ENCODE assay signal across 13 cellular contexts in genomic region chr12:79444089-79444488, GRCh38.
DNase-seq lines count a peak whose midpoint lies in the region; ATAC-seq, FAIRE-seq and TF ChIP-seq lines count a peak whose summit lies in the region.
"Had no signal": no experiment of that assay in that cellular context is flagged by ENCODE, and none has a peak within 500 bp of the region (broad histone marks: within the 10 kb centered on the region; RNA-seq: fewer than 3 reads in every experiment).

No MANE protein-coding gene starts in this region.

- H3K23ac ChIP-seq in H1 (ENCODE audit: insufficient read length) = no peak overlapping the region

- H2BK15ac ChIP-seq in H1 (ENCODE audit: low read length) = no peak overlapping the region

- H3K9me3 ChIP-seq in PC-3 (ENCODE audit: low read length) = no peaks in the 10 kb centered on the region
- H3K9me3 ChIP-seq in H1 (ENCODE audit: insufficient read depth in 2 of 2, low read depth in 1 of 2, low read length in 1 of 2) = no peaks in the 10 kb centered on the region
- no peaks in the 10 kb centered on the region for H3K9me3 ChIP-seq in left lung

- ATAC-seq in PC-3 (peak; percentile 85), left lung (no peak)
- ATAC-seq: activated naive CD8-positive, alpha-beta T cell treated with anti-CD3 and anti-CD28 coated beads, Interleukin-2, amount 50 U/mL, for 24 hours; left colon; natural killer cell treated with Interleukin-12 subunit alpha and Interleukin-12 subunit beta and Interleukin-15 and Interleukin-18, amount 100 ng/mL, for 72 hours had no signal

- CTCF ChIA-PET in PC-3 (lab: Charles Lee) (no interaction called here), H1 (lab: Charles Lee; ENCODE audit: partially characterized antibody) (interaction anchor here (0.8 to 0.9 kb wide), 2 partner anchors 9 to 24 kb away, joined by 4 to 5 read pairs; no protein-coding TSS in a partner anchor)

- peak; percentile 7 for FAIRE-seq in H1 (lab: Jason Lieb, UNC)

- H4K8ac ChIP-seq in H1 (ENCODE audit: extremely low read depth, insufficient read depth, low read length) = no peak overlapping the region

- no peak overlapping the region for H2AFZ ChIP-seq in PC-3 (ENCODE audit: low read length)
- H2AFZ ChIP-seq in H1 (ENCODE audit: low read length) = no peak overlapping the region

- H3K4ac ChIP-seq in H1 (replicated peaks; ENCODE audit: insufficient read length, low read depth, low read length) = no peak overlapping the region

- H4K20me1 ChIP-seq in PC-3 (ENCODE audit: low read length) = no peaks in the 10 kb centered on the region
- H4K20me1 ChIP-seq in H1 (replicated peaks in 1 of 2; ENCODE audit: control insufficient read depth in 1 of 2, insufficient read depth in 2 of 2, low read length in 2 of 2) = no peaks in the 10 kb centered on the region

- DNase-seq in EH (ENCODE audit: low read depth) = peak; percentile 52
- peak; percentile 48 for DNase-seq in PC-3
- no peak for DNase-seq in H1 (ENCODE audit: low read depth in 1 of 2, low spot score in 2 of 2)
- peak; percentile 64 for DNase-seq in myocyte (ENCODE audit: low read depth)
- no peak for DNase-seq in NCI-H1417 treated with DMSO at 0.1 percent for 48 hours (lab: John Stamatoyannopoulos, UW)
- no peak for DNase-seq in activated CD4-positive, alpha-beta T cell treated with anti-CD3 and anti-CD28 coated beads, Interleukin-2, amount 50 U/mL, for 4 hours
- DNase-seq in left lung = no peak
- DNase-seq in effector CD4-positive, alpha-beta T cell = no peak
- DNase-seq: activated naive CD8-positive, alpha-beta T cell treated with anti-CD3 and anti-CD28 coated beads, Interleukin-2, amount 50 U/mL, for 24 hours; KBM-7; left colon; NCI-H2081 had no signal

- no peaks in the 10 kb centered on the region for H3K9me2 ChIP-seq in PC-3 (replicated peaks; ENCODE audit: low read length)

- no TSS peak for BruUV-seq in PC-3 (replicated peaks; lab: Mats Ljungman, UMichigan)

- no peak overlapping the region for H3K14ac ChIP-seq in H1 (ENCODE audit: insufficient read length)

- H3K27ac ChIP-seq in PC-3 (ENCODE audit: low read length) (no peak overlapping the region), H1 (ENCODE audit: low read depth, low read length) (no peak overlapping the region), left lung (no peak overlapping the region)

- intact Hi-C loops in PC-3 (cut with micrococcal nuclease) = no loop called here
- intact Hi-C loops in left lung (cut with DNase I) = no loop called here

- no peaks in the 10 kb centered on the region for H3K23me2 ChIP-seq in H1 (ENCODE audit: low read depth, low read length)

- peaks cover 3% of the 10 kb centered on the region; the same call in 1 of the 2 replicates for H3K79me1 ChIP-seq in H1 (ENCODE audit: low read depth, low read length)

- no peak overlapping the region for H4K5ac ChIP-seq in H1 (ENCODE audit: insufficient read length, low read depth, low read length)

- no peaks in the 10 kb centered on the region for H3K79me2 ChIP-seq in PC-3 (ENCODE audit: low read length)
- no peaks in the 10 kb centered on the region for H3K79me2 ChIP-seq in H1 (ENCODE audit: control insufficient read depth in 1 of 2, insufficient read depth in 2 of 2, low read length in 2 of 2)

- no peak overlapping the region for H2BK20ac ChIP-seq in H1 (ENCODE audit: low read length)

- no peaks in the 10 kb centered on the region for H3F3A ChIP-seq in PC-3 (ENCODE audit: low read length, unreplicated experiment)

- H3K4me1 ChIP-seq in PC-3 (ENCODE audit: insufficient read depth, low read length) = peaks cover 18% of the 10 kb centered on the region
- no peaks in the 10 kb centered on the region for H3K4me1 ChIP-seq in H1 (replicated peaks in 1 of 4; ENCODE audit: control insufficient read depth in 3 of 4, insufficient read depth in 4 of 4, low read length in 3 of 4)
- H3K4me1 ChIP-seq in left lung = no peaks in the 10 kb centered on the region

- H2BK5ac ChIP-seq in H1 (ENCODE audit: low read depth, low read length) = no peak overlapping the region

- TF ChIP-seq RAD21 in H1 (IDR thresholded peaks at IDR 0.05 in 1 of 2, conservative IDR thresholded peaks at IDR 0.05 in 1 of 2; ENCODE audit: low read depth in 2 of 2, low read length in 2 of 2) = no peak

- POLR2A ChIA-PET in PC-3 (lab: Charles Lee; ENCODE audit: unreplicated experiment) = no interaction called here
- POLR2A ChIA-PET in H1 (lab: Charles Lee; ENCODE audit: partially characterized antibody) = no interaction called here

- no peak overlapping the region for H4K91ac ChIP-seq in H1 (replicated peaks; ENCODE audit: insufficient read length, low read length)

- no peak overlapping the region for H2BK12ac ChIP-seq in H1 (ENCODE audit: low read depth, low read length)

- no peak for TF ChIP-seq CTCF in PC-3 (conservative IDR thresholded peaks at IDR 0.05; ENCODE audit: low read depth, low read length)
- TF ChIP-seq CTCF in H1 (IDR thresholded peaks at IDR 0.05; ENCODE audit: control extremely low read depth in 1 of 3, insufficient read depth in 1 of 3, low read depth in 1 of 3, low read length in 3 of 3) = no peak
- TF ChIP-seq CTCF in left lung (IDR thresholded peaks at IDR 0.05) = no peak

- no peak overlapping the region for H3K18ac ChIP-seq in H1 (ENCODE audit: extremely low read depth, low read length)

- H3K4me3 ChIP-seq in PC-3 (ENCODE audit: low read length) (no peak overlapping the region), H1 (ENCODE audit: extremely low read depth in 1 of 4, insufficient read depth in 2 of 4, low read depth in 3 of 4, low read length in 4 of 4) (no peak overlapping the region), left lung (no peak overlapping the region)

- H2AK5ac ChIP-seq in H1 (ENCODE audit: low read depth, low read length) = no peak overlapping the region

- H3K56ac ChIP-seq in H1 (replicated peaks; ENCODE audit: insufficient read length, low read depth, low read length) = no peak overlapping the region

- H3K4me2 ChIP-seq in PC-3 (ENCODE audit: low read length) (no peak overlapping the region), H1 (ENCODE audit: insufficient read depth in 1 of 2, low read depth in 2 of 2, low read length in 2 of 2) (no peak overlapping the region)

- H3K27me3 ChIP-seq in PC-3 (ENCODE audit: low read length) (no peaks in the 10 kb centered on the region), H1 (replicated peaks in 1 of 4; ENCODE audit: control insufficient read depth in 3 of 4, extremely low read depth in 1 of 4, insufficient read depth in 3 of 4, low read length in 3 of 4) (peaks cover 0 to 1% (median 0%) of the 10 kb centered on the region in 4 experiments; a peak in 1 of 7 replicates), left lung (no peaks in the 10 kb centered on the region)

- H3K9ac ChIP-seq in PC-3 (ENCODE audit: low read length) = no peak overlapping the region
- no peak overlapping the region for H3K9ac ChIP-seq in H1 (replicated peaks in 1 of 4; ENCODE audit: extremely low read depth in 1 of 4, low read depth in 3 of 4, low read length in 3 of 4)

- TF ChIP-seq POLR2A in H1 (IDR thresholded peaks at IDR 0.05; ENCODE audit: control extremely low read depth in 1 of 2, low read depth in 2 of 2, low read length in 2 of 2) = no peak

- no peaks in the 10 kb centered on the region for H3K36me3 ChIP-seq in PC-3 (ENCODE audit: low read depth, low read length)
- H3K36me3 ChIP-seq in H1 (ENCODE audit: control insufficient read depth in 2 of 4, insufficient read depth in 4 of 4, low read length in 3 of 4) = peaks cover 0 to 15% (median 3%) of the 10 kb centered on the region in 4 experiments; a peak in 2 of 8 replicates
- H3K36me3 ChIP-seq in left lung = no peaks in the 10 kb centered on the region

- TF ChIP-seq EP300 in H1 (IDR thresholded peaks at IDR 0.05; ENCODE audit: borderline replicate concordance in 1 of 2, low read depth in 2 of 2, low read length in 2 of 2) = no peak

- H2BK120ac ChIP-seq in H1 (replicated peaks; ENCODE audit: low read depth, low read length) = no peak overlapping the region

TF ChIP-seq in H1, 55 proteins besides CTCF, POLR2A, EP300 and RAD21:
- TF ChIP-seq GTF2F1 (IDR thresholded peaks at IDR 0.05; ENCODE audit: borderline replicate concordance, low read depth, low read length) (no peak), TCF12 (IDR thresholded peaks at IDR 0.05; ENCODE audit: low read depth, low read length) (no peak), RNF2 (IDR thresholded peaks at IDR 0.05; ENCODE audit: borderline replicate concordance, low read depth, low read length, missing control alignments, poor library complexity, severe bottlenecking) (no peak), MAFK (IDR thresholded peaks at IDR 0.05; ENCODE audit: low read depth, low read length) (peak; percentile 39; the same call in 1 of the 2 replicates), SRF (IDR thresholded peaks at IDR 0.05; ENCODE audit: low read depth, low read length) (no peak), CBX5 (IDR thresholded peaks at IDR 0.05; ENCODE audit: low read depth, low read length) (no peak), POU5F1 (IDR thresholded peaks at IDR 0.05; ENCODE audit: low read depth, low read length) (no peak), BACH1 (IDR thresholded peaks at IDR 0.05; ENCODE audit: low read length) (no peak)

Comparison
In these comparisons a context has a peak if more than half of its experiments do, and no peak if none do; other contexts are left out.
1. DNase-seq: peak in EH (single experiment), PC-3 (single experiment) and myocyte (single experiment); none in H1 (0 of 2), NCI-H1417 treated with DMSO at 0.1 percent for 48 hours (single experiment), activated CD4-positive, alpha-beta T cell treated with anti-CD3 and anti-CD28 coated beads, Interleukin-2, amount 50 U/mL, for 4 hours (0 of 2), left lung (0 of 2) and effector CD4-positive, alpha-beta T cell (single experiment).